11 cellular contexts compared by ENCODE assay signal in genomic region chrX:145213504-145213903, GRCh38. TPM values are rescaled to one million over a fixed set of nuclear protein-coding genes. Genes with fewer than 3 reads are reported as not detected.
DNase-seq lines count a peak whose midpoint lies in the region; ATAC-seq and TF ChIP-seq lines count a peak whose summit lies in the region.
"Had no signal": no experiment of that assay in that cellular context is flagged by ENCODE, and none has a peak within 500 bp of the region (broad histone marks: within the 10 kb centered on the region; RNA-seq: fewer than 3 reads in every experiment).

No MANE protein-coding gene starts in this region.

- no peaks in the 10 kb centered on the region for H3K4me1 Mint-ChIP-seq in naive thymus-derived CD8-positive, alpha-beta T cell
- H3K4me1 Mint-ChIP-seq: activated CD4-positive, alpha-beta memory T cell treated with anti-CD3 and anti-CD28 coated beads, Interleukin-2, amount 10 ng/mL, durations not matched to agents 7 days and 5 days had no signal

- no peak for TF ChIP-seq CTCF in GM12865 (IDR thresholded peaks at IDR 0.05; ENCODE audit: insufficient read depth, low read depth, low read length, missing control alignments)
- peak; percentile 38 for TF ChIP-seq CTCF in epithelial cell of proximal tubule (conservative IDR thresholded peaks at IDR 0.05; ENCODE audit: low read depth, low read length)
- TF ChIP-seq CTCF in coronary artery (IDR thresholded peaks at IDR 0.05), result no peak

- H3K27ac Mint-ChIP-seq in naive thymus-derived CD8-positive, alpha-beta T cell, result no peak overlapping the region
- H3K27ac Mint-ChIP-seq: activated CD4-positive, alpha-beta memory T cell treated with anti-CD3 and anti-CD28 coated beads, Interleukin-2, amount 10 ng/mL, durations not matched to agents 7 days and 5 days had no signal

- DNase-seq in Ammon's horn (ENCODE audit: low spot score) (peak; percentile 13), GM12865 (ENCODE audit: low read depth) (peak; percentile 1), NCI-H460 (ENCODE audit: extremely low read depth, low read depth) (peak; percentile 24), epithelial cell of proximal tubule (ENCODE audit: low read depth) (no peak), coronary artery (ENCODE audit: low spot score) (no peak), germinal center (ENCODE audit: low spot score) (no peak)
- DNase-seq in naive thymus-derived CD8-positive, alpha-beta T cell, result no peak
- DNase-seq: activated CD4-positive, alpha-beta memory T cell treated with anti-CD3 and anti-CD28 coated beads, Interleukin-2, amount 10 ng/mL, durations not matched to agents 7 days and 5 days had no signal

- no peak overlapping the region for H3K4me3 Mint-ChIP-seq in naive thymus-derived CD8-positive, alpha-beta T cell
- H3K4me3 Mint-ChIP-seq: activated CD4-positive, alpha-beta memory T cell treated with anti-CD3 and anti-CD28 coated beads, Interleukin-2, amount 10 ng/mL, durations not matched to agents 7 days and 5 days had no signal

- no peak overlapping the region for H3K4me3 ChIP-seq in GM12865 (ENCODE audit: low read depth, low read length)
- H3K4me3 ChIP-seq in epithelial cell of proximal tubule (ENCODE audit: low read depth, low read length), result no peak overlapping the region
- no peak overlapping the region for H3K4me3 ChIP-seq in coronary artery

- no peaks in the 10 kb centered on the region for H3K36me3 Mint-ChIP-seq in naive thymus-derived CD8-positive, alpha-beta T cell

- ATAC-seq in GM21528 (IDR thresholded peaks at IDR 0.05; ENCODE audit: low FRiP score, unreplicated experiment), result no peak
- ATAC-seq in naive thymus-derived CD8-positive, alpha-beta T cell, result no peak

- POLR2A ChIA-PET in naive thymus-derived CD8-positive, alpha-beta T cell (lab: Charles Lee), result no interaction called here

- peaks cover 0 to 10% (median 0%) of the 10 kb centered on the region in 9 donors for H3K9me3 Mint-ChIP-seq in naive thymus-derived CD8-positive, alpha-beta T cell
- H3K9me3 Mint-ChIP-seq: activated CD4-positive, alpha-beta memory T cell treated with anti-CD3 and anti-CD28 coated beads, Interleukin-2, amount 10 ng/mL, durations not matched to agents 7 days and 5 days had no signal

- no peak overlapping the region for H3K27ac ChIP-seq in coronary artery

- H3K27me3 Mint-ChIP-seq in naive thymus-derived CD8-positive, alpha-beta T cell, result no peaks in the 10 kb centered on the region
- H3K27me3 Mint-ChIP-seq: activated CD4-positive, alpha-beta memory T cell treated with anti-CD3 and anti-CD28 coated beads, Interleukin-2, amount 10 ng/mL, durations not matched to agents 7 days and 5 days had no signal

RNA-seq across cellular contexts. Expression of gene SPANXN1, which starts 33.8 kb away (rescaled TPM):
- not detected in 2 replicates for total RNA-seq in NCI-H460 (2014; rRNA removed; shearing (Covaris generic))
- not detected in 2 replicates for polyA plus RNA-seq in NCI-H460 (2014; cell fraction: nucleus; rRNA removed)
- total RNA-seq in epithelial cell of proximal tubule, result not detected in 2 replicates
- total RNA-seq in naive thymus-derived CD8-positive, alpha-beta T cell, result not detected
- not detected for polyA plus RNA-seq in naive thymus-derived CD8-positive, alpha-beta T cell
- total RNA-seq: activated CD4-positive, alpha-beta memory T cell treated with anti-CD3 and anti-CD28 coated beads, Interleukin-2, amount 10 ng/mL, durations not matched to agents 7 days and 5 days; cerebellum had no signal
- polyA plus RNA-seq: keratinocyte had no signal

Comparison
In these comparisons a context has a peak if more than half of its experiments do, and no peak if none do; other contexts are left out.
1. DNase-seq: peak in Ammon's horn (single experiment), GM12865 (single experiment) and NCI-H460 (single experiment); none in epithelial cell of proximal tubule (single experiment), coronary artery (single experiment), germinal center (single experiment) and naive thymus-derived CD8-positive, alpha-beta T cell (0 of 10).